11 cellular contexts compared by ENCODE assay signal in the genomic region with DNA sequence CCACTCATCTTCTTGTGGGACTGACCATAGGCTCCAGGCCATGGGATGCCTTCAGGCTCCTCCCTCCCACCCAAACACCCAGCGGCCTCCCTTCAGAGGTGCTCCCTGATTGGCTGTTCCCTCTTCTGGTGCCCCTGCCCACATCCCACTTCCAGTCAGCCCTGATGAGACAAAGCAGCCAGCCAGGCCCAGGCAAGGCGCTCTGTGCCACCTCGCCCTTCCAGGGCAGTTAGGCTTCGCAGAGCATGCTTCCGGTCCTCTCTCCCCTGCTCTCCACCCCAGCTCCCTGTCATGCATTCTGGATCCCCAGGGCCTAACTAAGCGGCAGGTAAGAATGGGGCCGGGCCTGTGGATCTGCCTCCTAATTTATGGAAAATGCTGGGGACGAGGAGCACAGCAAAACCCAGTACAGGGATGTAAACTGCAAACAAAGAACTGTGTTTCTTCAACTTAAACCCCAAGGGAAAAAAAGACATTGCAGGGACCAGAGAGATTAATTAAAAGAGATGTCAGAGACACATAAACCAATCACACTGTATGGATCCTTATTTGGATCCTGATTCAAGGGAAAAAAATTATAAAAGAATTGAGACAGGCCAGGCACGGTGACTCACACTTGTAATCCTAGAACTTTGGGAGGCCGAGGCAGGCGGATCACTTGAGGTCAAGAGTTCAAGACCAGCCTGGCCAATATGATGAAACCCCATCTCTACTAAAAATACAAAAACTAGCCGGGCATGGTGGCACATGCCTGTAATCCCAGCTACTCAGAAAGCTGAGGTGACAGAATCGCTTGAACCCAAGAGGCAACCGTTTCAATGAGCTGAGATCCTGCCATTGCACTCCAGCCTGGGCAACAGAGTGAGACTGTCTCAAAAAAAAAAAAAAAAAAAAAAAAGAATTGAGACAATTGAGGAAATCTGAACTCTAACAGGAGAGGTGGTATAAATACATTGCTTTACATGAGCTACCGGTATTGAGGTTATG. TPM values are rescaled to one million over a fixed set of nuclear protein-coding genes. Genes with fewer than 3 reads are reported as not detected.
DNase-seq lines count a peak whose midpoint lies in the region; ATAC-seq and TF ChIP-seq lines count a peak whose summit lies in the region.
"Had no signal": no experiment of that assay in that cellular context is flagged by ENCODE, and none has a peak within 500 bp of the region (broad histone marks: within the 10 kb centered on the region; RNA-seq: fewer than 3 reads in every experiment).

No MANE protein-coding gene starts in this region.

- H3K9me3 ChIP-seq in Caco-2, result no peaks in the 10 kb centered on the region
- H3K9me3 ChIP-seq in Panc1 (ENCODE audit: control insufficient read depth, insufficient read depth, low read depth, low read length), result no peaks in the 10 kb centered on the region
- no peaks in the 10 kb centered on the region for H3K9me3 ChIP-seq in esophagus (ENCODE audit: control insufficient read depth in 2 of 2, insufficient read depth in 1 of 2, low read depth in 1 of 2, low read length in 1 of 2)
- H3K9me3 ChIP-seq: tibial nerve had no signal

- H3K36me3 ChIP-seq in Caco-2 (ENCODE audit: control insufficient read depth, insufficient read depth, low read length) (peaks cover 10% of the 10 kb centered on the region), Panc1 (ENCODE audit: control insufficient read depth, insufficient read depth, low read length) (peaks cover 6% of the 10 kb centered on the region; the same call in 1 of the 2 replicates), esophagus (ENCODE audit: control insufficient read depth in 2 of 2, insufficient read depth in 2 of 2, low read length in 1 of 2) (peaks cover 6 to 43% of the 10 kb centered on the region in 2 donors)

- 67 to 74% methylated on average over 15 of the region's 15 CpGs for WGBS in esophagus, 2 donors

- no peak overlapping the region for H3K4me3 ChIP-seq in Caco-2 (ENCODE audit: low read depth, low read length)
- H3K4me3 ChIP-seq in Panc1 (ENCODE audit: low read depth in 2 of 2, low read length in 2 of 2), result no peak overlapping the region
- no peak overlapping the region for H3K4me3 ChIP-seq in esophagus (ENCODE audit: low read depth in 1 of 2, low read length in 2 of 2)
- H3K4me3 ChIP-seq: tibial nerve had no signal

- peak overlapping the region; percentile 15 for H3K27ac Mint-ChIP-seq in Caco-2 (ENCODE audit: unreplicated experiment)

- intact Hi-C loops in Caco-2 (cut with micrococcal nuclease; ENCODE audit: unreplicated experiment), result no loop called here
- intact Hi-C loops in Panc1 (cut with micrococcal nuclease; ENCODE audit: unreplicated experiment), result no loop called here

- CTCF ChIA-PET in Caco-2 (lab: Charles Lee) (interaction anchor here (0.7 kb wide), 1 partner anchor 14 kb away, joined by 4 read pairs; no protein-coding TSS in a partner anchor), Panc1 (lab: Charles Lee) (no interaction called here)

- peak overlapping the region; percentile 29; the same call in 1 of the 2 replicates for H3K27ac ChIP-seq in Panc1 (ENCODE audit: low read length)
- peak overlapping the region; percentile 61 to 76 for H3K27ac ChIP-seq in esophagus (ENCODE audit: low read depth in 2 of 2, low read length in 1 of 2)
- no peak overlapping the region for H3K27ac ChIP-seq in caudate nucleus (ENCODE audit: low read depth, low read length)

- BruUV-seq in Caco-2 (replicated peaks; lab: Mats Ljungman, UMichigan) (no TSS peak), Panc1 (replicated peaks; lab: Mats Ljungman, UMichigan) (no TSS peak)

- POLR2A ChIA-PET in Caco-2 (lab: Charles Lee) (no interaction called here), Panc1 (lab: Charles Lee) (no interaction called here)

- no peak overlapping the region for H3K4me3 Mint-ChIP-seq in Caco-2 (ENCODE audit: unreplicated experiment)

- no peaks in the 10 kb centered on the region for H3K9me3 Mint-ChIP-seq in Caco-2 (ENCODE audit: unreplicated experiment)

- H3K4me1 ChIP-seq in Caco-2 (no peaks in the 10 kb centered on the region), Panc1 (ENCODE audit: control insufficient read depth, insufficient read depth, low read length) (peaks cover 7% of the 10 kb centered on the region), esophagus (ENCODE audit: control insufficient read depth in 2 of 2, insufficient read depth in 2 of 2, low read length in 1 of 2) (peaks cover 2 to 10% of the 10 kb centered on the region in 2 donors)

- peaks cover 89% of the 10 kb centered on the region for H3K36me3 Mint-ChIP-seq in Caco-2 (ENCODE audit: insufficient read depth, unreplicated experiment)

- DNase-seq in Caco-2 (no peak), Panc1 (ENCODE audit: low read depth, low spot score) (no peak), renal cortical epithelial cell (ENCODE audit: low read depth) (peak; percentile 85), NCI-H1694 (lab: John Stamatoyannopoulos, UW) (no peak), caudate nucleus (lab: John Stamatoyannopoulos, UW) (no peak), GM19240 (ENCODE audit: insufficient read length, low spot score) (no peak)
- DNase-seq in activated CD8-positive, alpha-beta memory T cell treated with anti-CD3 and anti-CD28 coated beads, Interleukin-2, amount 50 U/mL, for 4 hours, result no peak
- DNase-seq: NCI-H524, T1000 had no signal

- H3K27me3 Mint-ChIP-seq in Caco-2 (ENCODE audit: insufficient read depth, unreplicated experiment), result no peaks in the 10 kb centered on the region

- H3K27me3 ChIP-seq in Caco-2 (replicated peaks; ENCODE audit: control insufficient read depth, insufficient read depth, low read length), result no peaks in the 10 kb centered on the region
- no peaks in the 10 kb centered on the region for H3K27me3 ChIP-seq in Panc1 (ENCODE audit: control insufficient read depth, insufficient read depth, low read length)
- no peaks in the 10 kb centered on the region for H3K27me3 ChIP-seq in esophagus (ENCODE audit: control insufficient read depth in 1 of 2, insufficient read depth in 2 of 2, low read length in 2 of 2)
- H3K27me3 ChIP-seq: tibial nerve had no signal

- in situ Hi-C loops in Panc1 (cut with HindIII; ENCODE audit: low pct_unique_long_range_greater_than_20kb, low sequenced_read_pairs), result no loop called here

- TF ChIP-seq CTCF in Caco-2 (IDR thresholded peaks at IDR 0.05; ENCODE audit: insufficient read depth in 1 of 2, low read depth in 1 of 2, low read length in 1 of 2, severe bottlenecking in 1 of 2, unreplicated experiment in 1 of 2), result no peak
- TF ChIP-seq CTCF in Panc1 (IDR thresholded peaks at IDR 0.05), result no peak

- no peaks in the 10 kb centered on the region for H3K4me1 Mint-ChIP-seq in Caco-2 (ENCODE audit: low read depth, unreplicated experiment)

- no peak for ATAC-seq in Panc1

RNA-seq across cellular contexts. Expression of a gene that starts 26.0 kb away (rescaled TPM):
- 82.8 and 85.7 TPM in 2 replicates for total RNA-seq in Caco-2 (2022)
- total RNA-seq in Panc1 (2021; ENCODE audit: unreplicated experiment), result 71.5 TPM
- polyA plus RNA-seq in Panc1 (2012; ENCODE audit: insufficient read length), result 74.5 TPM
- 10 to 100 TPM; 17.1 to 17.9 TPM for polyA plus RNA-seq in esophagus
- 133 and 137 TPM in 2 replicates for total RNA-seq in renal cortical epithelial cell

RNA-seq across cellular contexts. Expression of a gene that starts 42.2 kb away (rescaled TPM):
- total RNA-seq in Caco-2 (2022) (7.1 and 7.9 TPM in 2 replicates), Panc1 (2021; ENCODE audit: unreplicated experiment) (8.7 TPM), renal cortical epithelial cell (7.5 and 20.3 TPM in 2 replicates)
- polyA plus RNA-seq in Panc1 (2012; ENCODE audit: insufficient read length), result 7.9 TPM
- 1 to 10 TPM; 3.0 to 3.7 TPM for polyA plus RNA-seq in esophagus
